In genomic region chr1:184752656-184753055, GRCh38 we compare ENCODE assay signal across 12 cellular contexts. TPM values are rescaled to one million over a fixed set of nuclear protein-coding genes. Genes with fewer than 3 reads are reported as not detected.
DNase-seq lines count a peak whose midpoint lies in the region; ATAC-seq, FAIRE-seq and TF ChIP-seq lines count a peak whose summit lies in the region.
"Had no signal": no experiment of that assay in that cellular context is flagged by ENCODE, and none has a peak within 500 bp of the region (broad histone marks: within the 10 kb centered on the region; RNA-seq: fewer than 3 reads in every experiment).

No MANE protein-coding gene starts in this region.

- no peak for FAIRE-seq in GM12878 (lab: Jason Lieb, UNC)

- no peak for TF ChIP-seq CTCF in OCI-LY1 (IDR thresholded peaks at IDR 0.05; ENCODE audit: low read length)
- no peak for TF ChIP-seq CTCF in GM12878 (IDR thresholded peaks at IDR 0.05 in 2 of 3, conservative IDR thresholded peaks at IDR 0.05 in 1 of 3; ENCODE audit: control insufficient read depth in 2 of 3, extremely low read depth in 1 of 3, insufficient read depth in 1 of 3, low read depth in 3 of 3, low read length in 3 of 3)
- no peak for TF ChIP-seq CTCF in smooth muscle cell (IDR thresholded peaks at IDR 0.05; ENCODE audit: borderline replicate concordance, insufficient read depth, poor library complexity, severe bottlenecking)
- TF ChIP-seq CTCF in brain microvascular endothelial cell (IDR thresholded peaks at IDR 0.05; ENCODE audit: low read depth, low read length, missing control alignments) = no peak

- TF ChIP-seq EP300 in GM12878 (IDR thresholded peaks at IDR 0.05; ENCODE audit: borderline replicate concordance in 1 of 2, control insufficient read depth in 1 of 2, low read depth in 2 of 2, low read length in 2 of 2) = no peak

- no peak for TF ChIP-seq POLR2A in GM12878 (IDR thresholded peaks at IDR 0.05; ENCODE audit: low read depth, low read length)

- POLR2A ChIA-PET in activated CD4-positive, alpha-beta T cell treated with anti-CD3 and anti-CD28 coated beads, Interleukin-2, amount 10 ng/mL, durations not matched to agents 7 days and 5 days (lab: Charles Lee) = interaction anchor here (0.6 kb wide), 1 partner anchor 229 kb away, joined by 3 read pairs; no protein-coding TSS in a partner anchor
- POLR2A ChIA-PET in GM12878 (lab: Charles Lee) = interaction anchor here (0.6 to 2.9 kb wide), 8 partner anchors 9 to 1223 kb away, joined by 3 to 13 read pairs (median 4); no protein-coding TSS in a partner anchor

- BruUV-seq in GM12878 (replicated peaks; lab: Mats Ljungman, UMichigan) = no TSS peak

- RAD21 ChIA-PET in GM12878 (lab: Charles Lee; ENCODE audit: unreplicated experiment) = interaction anchor here (0.6 to 4.5 kb wide), 6 partner anchors 9 to 565 kb away, joined by 3 to 21 read pairs (median 4); partner anchors contain the start of gene IVNS1ABP

- no peaks in the 10 kb centered on the region for H3K9me3 Mint-ChIP-seq in activated CD4-positive, alpha-beta T cell treated with anti-CD3 and anti-CD28 coated beads, Interleukin-2, amount 10 ng/mL, durations not matched to agents 7 days and 5 days

- 96% methylated on average over 2 of the region's 2 CpGs for whole genome bisulfite sequencing in GM12878 (ENCODE audit: insufficient coverage, insufficient replicate concordance, low lambda C conversion rate, missing lambda C conversion rate)
- WGBS in smooth muscle cell (ENCODE audit: low lambda C conversion rate) = 96% methylated on average over 2 of the region's 2 CpGs

- intact Hi-C loops in GM12878 (cut with micrococcal nuclease; ENCODE audit: unreplicated experiment) = loop anchor here (5.0 kb wide), 2 partner anchors 115 to 220 kb away; partner anchors contain the start of gene NIBAN1

- peaks cover 43% of the 10 kb centered on the region for H3K4me1 Mint-ChIP-seq in activated CD4-positive, alpha-beta T cell treated with anti-CD3 and anti-CD28 coated beads, Interleukin-2, amount 10 ng/mL, durations not matched to agents 7 days and 5 days

- 0 out of 2 replicates have a peak, but pooled peaks cover 3% of the 10 kb centered on the region for H3F3A ChIP-seq in OCI-LY1 (ENCODE audit: insufficient read depth, low read length)
- H3F3A ChIP-seq in smooth muscle cell (ENCODE audit: low read depth) = peaks cover 4% of the 10 kb centered on the region

- H3K36me3 Mint-ChIP-seq in activated CD4-positive, alpha-beta T cell treated with anti-CD3 and anti-CD28 coated beads, Interleukin-2, amount 10 ng/mL, durations not matched to agents 7 days and 5 days (ENCODE audit: low read depth) = peaks cover 14% of the 10 kb centered on the region

- TF ChIP-seq RAD21 in GM12878 (IDR thresholded peaks at IDR 0.05; ENCODE audit: insufficient read depth, low read depth, low read length) = no peak

- H3K9ac ChIP-seq in OCI-LY1 (ENCODE audit: low read length) (no peak overlapping the region; the same call in 1 of the 2 replicates), GM12878 (ENCODE audit: control insufficient read depth, insufficient read depth, low read length) (no peak overlapping the region), smooth muscle cell (ENCODE audit: low read depth) (no peak overlapping the region)

- no peak overlapping the region for H2AFZ ChIP-seq in OCI-LY1 (ENCODE audit: low read length)
- H2AFZ ChIP-seq in GM12878 (ENCODE audit: control insufficient read depth, low read depth, low read length) = no peak overlapping the region
- no peak overlapping the region for H2AFZ ChIP-seq in smooth muscle cell (ENCODE audit: low read depth)

- H3K79me2 ChIP-seq in OCI-LY1 (ENCODE audit: insufficient read depth, low read length) (peaks cover 24% of the 10 kb centered on the region), GM12878 (ENCODE audit: control insufficient read depth, insufficient read depth, low read length) (peaks cover 37% of the 10 kb centered on the region), smooth muscle cell (ENCODE audit: low read depth) (peaks cover 34% of the 10 kb centered on the region)

- CTCF ChIA-PET in activated CD4-positive, alpha-beta T cell treated with anti-CD3 and anti-CD28 coated beads, Interleukin-2, amount 10 ng/mL, durations not matched to agents 7 days and 5 days (lab: Charles Lee) = no interaction called here
- CTCF ChIA-PET in GM12878 (lab: Yijun Ruan, JAX) = interaction anchor here (0.9 to 2.6 kb wide), 5 partner anchors 9 to 417 kb away, joined by 3 to 11 read pairs (median 4); no protein-coding TSS in a partner anchor

- H3K4me1 ChIP-seq in OCI-LY1 (ENCODE audit: insufficient read depth, low read length, severe bottlenecking) (peaks cover 30% of the 10 kb centered on the region), GM12878 (ENCODE audit: control insufficient read depth, insufficient read depth, low read length) (no peaks in the 10 kb centered on the region), smooth muscle cell (ENCODE audit: low read depth) (peaks cover 17% of the 10 kb centered on the region)

- H3K27me3 Mint-ChIP-seq in activated CD4-positive, alpha-beta T cell treated with anti-CD3 and anti-CD28 coated beads, Interleukin-2, amount 10 ng/mL, durations not matched to agents 7 days and 5 days = peaks cover 4% of the 10 kb centered on the region

- peak overlapping the region; percentile 82 for H3K4me2 ChIP-seq in OCI-LY1 (ENCODE audit: low read length)
- peak overlapping the region; percentile 53 for H3K4me2 ChIP-seq in GM12878 (ENCODE audit: control insufficient read depth, insufficient read depth)
- peak overlapping the region; percentile 96 for H3K4me2 ChIP-seq in smooth muscle cell

- H3K4me3 ChIP-seq in OCI-LY1 (ENCODE audit: low read depth, low read length, poor library complexity, severe bottlenecking) = peak overlapping the region; percentile 81
- H3K4me3 ChIP-seq in GM12878 = peak overlapping the region; percentile 82; the same call in 1 of the 2 replicates
- H3K4me3 ChIP-seq in smooth muscle cell = peak overlapping the region; percentile 82
- H3K4me3 ChIP-seq in brain microvascular endothelial cell (ENCODE audit: low read depth, low read length) = no peak overlapping the region

- SMC1A ChIA-PET in GM12878 (lab: Charles Lee; ENCODE audit: uncharacterized antibody, unreplicated experiment) = interaction anchor here (0.6 to 5.4 kb wide), 7 partner anchors 9 to 261 kb away, joined by 3 to 39 read pairs (median 4); no protein-coding TSS in a partner anchor

- H3K27ac Mint-ChIP-seq in activated CD4-positive, alpha-beta T cell treated with anti-CD3 and anti-CD28 coated beads, Interleukin-2, amount 10 ng/mL, durations not matched to agents 7 days and 5 days = peak overlapping the region; percentile 90

- H3K36me3 ChIP-seq in OCI-LY1 (ENCODE audit: insufficient read depth, low read length) = no peaks in the 10 kb centered on the region
- H3K36me3 ChIP-seq in GM12878 (ENCODE audit: control insufficient read depth in 2 of 2, insufficient read depth in 2 of 2, low read length in 1 of 2) = no peaks in the 10 kb centered on the region
- no peaks in the 10 kb centered on the region for H3K36me3 ChIP-seq in smooth muscle cell (ENCODE audit: low read depth)
- no peaks in the 10 kb centered on the region for H3K36me3 ChIP-seq in brain microvascular endothelial cell (replicated peaks)
- H3K36me3 ChIP-seq: prostate gland had no signal

- H3K27ac ChIP-seq in OCI-LY1 (ENCODE audit: low read depth, low read length, poor library complexity, severe bottlenecking) = no peak overlapping the region
- H3K27ac ChIP-seq in GM12878 (ENCODE audit: control insufficient read depth, insufficient read depth) = no peak overlapping the region
- H3K27ac ChIP-seq in smooth muscle cell (ENCODE audit: low read depth) = no peak overlapping the region
- no peak overlapping the region for H3K27ac ChIP-seq in brain microvascular endothelial cell
- H3K27ac ChIP-seq: prostate gland had no signal

- ATAC-seq in GM12878 (no peak), GM19351 (IDR thresholded peaks at IDR 0.05; ENCODE audit: unreplicated experiment) (no peak)

- H4K20me1 ChIP-seq in OCI-LY1 (ENCODE audit: insufficient read depth, low read length) = no peaks in the 10 kb centered on the region
- no peaks in the 10 kb centered on the region for H4K20me1 ChIP-seq in GM12878 (ENCODE audit: control insufficient read depth, insufficient read depth)
- peaks cover 16% of the 10 kb centered on the region for H4K20me1 ChIP-seq in smooth muscle cell (ENCODE audit: low read depth)

- H3K4me3 Mint-ChIP-seq in activated CD4-positive, alpha-beta T cell treated with anti-CD3 and anti-CD28 coated beads, Interleukin-2, amount 10 ng/mL, durations not matched to agents 7 days and 5 days = peak overlapping the region; percentile 83

- no peaks in the 10 kb centered on the region for H3K9me3 ChIP-seq in OCI-LY1 (ENCODE audit: low read length)
- H3K9me3 ChIP-seq in GM12878 (replicated peaks; ENCODE audit: control insufficient read depth, insufficient read depth, low read length) = no peaks in the 10 kb centered on the region
- no peaks in the 10 kb centered on the region for H3K9me3 ChIP-seq in smooth muscle cell (replicated peaks; ENCODE audit: low read depth)
- H3K9me3 ChIP-seq: prostate gland had no signal

- no peaks in the 10 kb centered on the region for H3K9me2 ChIP-seq in OCI-LY1 (ENCODE audit: low read depth, low read length)

- H3K27me3 ChIP-seq in OCI-LY1 (ENCODE audit: insufficient read depth, low read length) (no peaks in the 10 kb centered on the region), GM12878 (replicated peaks in 1 of 2; ENCODE audit: control insufficient read depth in 2 of 2, insufficient read depth in 2 of 2, low read length in 1 of 2) (no peaks in the 10 kb centered on the region), smooth muscle cell (ENCODE audit: low read depth) (no peaks in the 10 kb centered on the region), brain microvascular endothelial cell (replicated peaks) (no peaks in the 10 kb centered on the region)

- no peak for DNase-seq in activated CD4-positive, alpha-beta T cell treated with anti-CD3 and anti-CD28 coated beads, Interleukin-2, amount 10 ng/mL, durations not matched to agents 7 days and 5 days
- DNase-seq in activated CD4-positive, alpha-beta T cell treated with anti-CD3 and anti-CD28 coated beads for 4 hours = no peak
- DNase-seq in GM12878 (ENCODE audit: low read depth, low spot score) (no peak), smooth muscle cell (lab: John Stamatoyannopoulos, UW; ENCODE audit: unreplicated experiment) (no peak), 8988T (no peak), brain microvascular endothelial cell (no peak)
- DNase-seq: caudate nucleus, H7, NCI-H2171 treated with DMSO at 0.1 percent for 48 hours had no signal

- in situ Hi-C loops in GM12878 (cut with MboI) (no loop called here), brain microvascular endothelial cell (cut with HindIII; ENCODE audit: low pct_ligation_motif_present, low sequenced_read_pairs) (no loop called here)

RNA-seq across cellular contexts. Expression of gene EDEM3, which starts 2.0 kb away (rescaled TPM):
- total RNA-seq in activated CD4-positive, alpha-beta T cell treated with anti-CD3 and anti-CD28 coated beads, Interleukin-2, amount 10 ng/mL, durations not matched to agents 7 days and 5 days = 10 to 100 TPM; 28.4 to 32.8 TPM
- 29.6 and 30.7 TPM in 2 replicates for total RNA-seq in GM12878 (2013; cell fraction: nucleolus; rRNA removed)
- total RNA-seq in GM12878 (2014; rRNA removed) (14.2 and 17.2 TPM in 2 replicates), GM12878 (2014; rRNA removed; fragmentation: Illumina TruSeq; extraction: Trizol) (18.3 and 19.3 TPM in 2 replicates), GM12878 (2021) (12.9 and 19.0 TPM in 2 replicates), smooth muscle cell (44.3 and 53.4 TPM in 2 replicates)
- 4.3 TPM for polyA plus RNA-seq in GM12878 (2011; ENCODE audit: low read depth)
- polyA plus RNA-seq in GM12878 (2011; rRNA removed) (10.1 and 17.4 TPM in 2 replicates), GM12878 (2014; fragmentation: Illumina TruSeq; extraction: Trizol) (14.3 and 16.3 TPM in 2 replicates), GM12878 (2014; fragmentation: Nextera tagmentation; extraction: Ambion mirVana) (1 to 10 TPM; 6.4 to 9.2 TPM), GM12878 (2014; rRNA removed) (7.4 and 8.0 TPM in 2 replicates), GM12878 (2016; fragmentation: Nextera tagmentation; extraction: Ambion mirVana) (10 to 100 TPM; 15.5 to 18.3 TPM), smooth muscle cell (12.9 and 14.6 TPM in 2 replicates)
- polyA plus RNA-seq in GM12878 (2011; cell fraction: cytosol; rRNA removed) = 4.8 and 5.5 TPM in 2 replicates
- 14.8 and 18.6 TPM in 2 replicates for polyA plus RNA-seq in GM12878 (2011; cell fraction: nucleus; rRNA removed)
- 6.6 and 9.6 TPM in 2 replicates for polyA plus RNA-seq in GM12878 (2012)
- polyA minus RNA-seq in GM12878 (2011; rRNA and poly(A)+ RNA removed) = 20.9 and 56.0 TPM in 2 replicates
- 9.3 and 20.7 TPM in 2 replicates for polyA minus RNA-seq in GM12878 (2011; cell fraction: cytosol; rRNA and poly(A)+ RNA removed)
- polyA minus RNA-seq in GM12878 (2011; cell fraction: nucleus; rRNA and poly(A)+ RNA removed) = 9.1 and 11.7 TPM in 2 replicates
